ENCODE assay signal across 10 cellular contexts in the genomic region with DNA sequence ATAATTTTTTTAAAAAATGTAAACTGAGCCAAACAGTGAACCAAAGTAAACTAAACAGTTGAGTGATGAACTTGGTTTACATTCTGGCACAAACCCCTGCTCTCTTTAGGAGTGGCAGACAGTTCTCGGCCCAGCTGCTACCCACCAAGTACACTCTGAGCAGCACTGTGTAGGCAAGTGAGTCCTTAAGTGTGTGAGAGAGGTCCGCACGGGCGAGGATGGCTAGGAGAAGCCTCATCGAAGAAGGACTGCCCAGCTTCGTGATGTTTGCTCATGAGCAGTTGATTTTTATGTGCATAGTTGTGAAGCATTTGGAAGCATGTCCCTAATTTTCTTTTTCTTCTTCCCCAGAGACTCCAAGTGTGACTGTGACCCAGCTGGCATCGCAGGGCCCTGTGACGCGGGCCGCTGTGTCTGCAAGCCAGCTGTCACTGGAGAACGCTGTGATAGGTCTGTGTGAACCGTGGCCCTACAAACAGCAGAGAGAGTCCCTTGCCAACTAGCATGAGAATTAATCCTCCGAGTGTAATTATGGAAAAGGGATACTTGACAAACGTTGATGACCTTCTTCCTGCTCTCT. TPM values are rescaled to one million over a fixed set of nuclear protein-coding genes. Genes with fewer than 3 reads are reported as not detected.
DNase-seq lines count a peak whose midpoint lies in the region; TF ChIP-seq lines count a peak whose summit lies in the region.
"Had no signal": no experiment of that assay in that cellular context is flagged by ENCODE, and none has a peak within 500 bp of the region (broad histone marks: within the 10 kb centered on the region; RNA-seq: fewer than 3 reads in every experiment).

No MANE protein-coding gene starts in this region.

- intact Hi-C loops in esophagus muscularis mucosa (cut with DNase I) (no loop called here), prostate gland (cut with DNase I) (no loop called here)

- H3K4me3 ChIP-seq in esophagus muscularis mucosa (no peak overlapping the region), prostate gland (no peak overlapping the region)
- H3K4me3 ChIP-seq: GM12878 had no signal

- H3K9me3 ChIP-seq in esophagus muscularis mucosa (no peaks in the 10 kb centered on the region), prostate gland (no peaks in the 10 kb centered on the region)

- H3K27me3 ChIP-seq in esophagus muscularis mucosa (no peaks in the 10 kb centered on the region), prostate gland (replicated peaks; ENCODE audit: insufficient read depth) (no peaks in the 10 kb centered on the region)

- peaks cover 0 to 7% (median 2%) of the 10 kb centered on the region in 4 donors for H3K36me3 ChIP-seq in esophagus muscularis mucosa
- H3K36me3 ChIP-seq in prostate gland = no peaks in the 10 kb centered on the region

- peak; percentile 9 for DNase-seq in COR-L47 (lab: John Stamatoyannopoulos, UW)
- peak; percentile 25 for DNase-seq in NCI-H2107 (lab: John Stamatoyannopoulos, UW)
- DNase-seq in esophagus muscularis mucosa (ENCODE audit: extremely low spot score) = no peak
- DNase-seq in prostate gland (ENCODE audit: low spot score) = no peak
- DNase-seq in Ammon's horn (ENCODE audit: low spot score) = no peak
- no peak for DNase-seq in KG1 (lab: John Stamatoyannopoulos, UW)
- no peak for DNase-seq in NAMALWA (ENCODE audit: low spot score)
- no peak for DNase-seq in SK-N-DZ (ENCODE audit: low spot score)

- no peak for TF ChIP-seq EP300 in esophagus muscularis mucosa (IDR thresholded peaks at IDR 0.05)

- 51% methylated on average over 14 of the region's 14 CpGs for WGBS in esophagus muscularis mucosa
- WGBS in prostate gland = 26% methylated on average over 14 of the region's 14 CpGs

- peak overlapping the region; percentile 81 to 88 (median 82) for H3K27ac ChIP-seq in esophagus muscularis mucosa (replicated peaks in 1 of 4)
- H3K27ac ChIP-seq in prostate gland = peak overlapping the region; percentile 42 to 73

- no peak for TF ChIP-seq POLR2A in esophagus muscularis mucosa (IDR thresholded peaks at IDR 0.05; ENCODE audit: low read depth)
- TF ChIP-seq POLR2A in prostate gland (IDR thresholded peaks at IDR 0.05) = no peak

- TF ChIP-seq CTCF in esophagus muscularis mucosa (IDR thresholded peaks at IDR 0.05) (no peak), prostate gland (IDR thresholded peaks at IDR 0.05) (no peak)

- H3K4me1 ChIP-seq in esophagus muscularis mucosa = peaks cover 15 to 39% (median 36%) of the 10 kb centered on the region in 4 donors
- no peaks in the 10 kb centered on the region for H3K4me1 ChIP-seq in prostate gland (replicated peaks)

RNA-seq across cellular contexts. Expression of a gene that starts 32.1 kb away (rescaled TPM):
- 10 to 100 TPM; 11.2 to 32.6 (median 14.9) TPM for total RNA-seq in esophagus muscularis mucosa
- 10 to 100 TPM in 1 of 2 donors, 1 to 10 TPM in 1; 9.3 to 11.6 TPM for total RNA-seq in prostate gland
- 0.03 TPM in 1 of 2 replicates, not detected in the other for polyA plus RNA-seq in SK-N-DZ (2014; cell fraction: cytosol; rRNA removed)
- not detected in 2 replicates for polyA plus RNA-seq in SK-N-DZ (2014; cell fraction: nucleus; rRNA removed)
- total RNA-seq: CD8-positive, alpha-beta T cell had no signal

Comparison
In these comparisons a context has a peak if more than half of its experiments do, and no peak if none do; other contexts are left out.
1. DNase-seq: peak in COR-L47 (single experiment) and NCI-H2107 (single experiment); none in esophagus muscularis mucosa (single experiment), prostate gland (single experiment), Ammon's horn (single experiment), KG1 (single experiment), NAMALWA (single experiment) and SK-N-DZ (single experiment).